ENCODE assay signal across 1 cellular context in genomic region chr17:63464691-63465090, GRCh38.
TF ChIP-seq lines count a peak whose summit lies in the region.

No MANE protein-coding gene starts in this region.

TF ChIP-seq in K562, 482 proteins besides CTCF, POLR2A, EP300 and RAD21:
- TF ChIP-seq TOE1 (IDR thresholded peaks at IDR 0.05; ENCODE audit: borderline replicate concordance): peak; percentile 44; the same call in 1 of the 2 replicates
- no peak for TF ChIP-seq TOE1 (CRISPR knock-in tag; IDR thresholded peaks at IDR 0.05; ENCODE audit: borderline replicate concordance, low read depth)
- TF ChIP-seq RAD51 (IDR thresholded peaks at IDR 0.05; ENCODE audit: borderline replicate concordance, low read depth): peak; percentile 54
- no peak for TF ChIP-seq BRF2 (IDR thresholded peaks at IDR 0.05; ENCODE audit: borderline replicate concordance, insufficient read depth, insufficient read length)
